1 cellular context compared by ENCODE assay signal in genomic region chr2:216021768-216022167, GRCh38.
A peak's percentile ranks its signal among the peaks of the same experiment; 100 is the strongest.
TF ChIP-seq lines count a peak whose summit lies in the region.

No MANE protein-coding gene starts in this region.

TF ChIP-seq in HepG2, 621 proteins besides CTCF, POLR2A, EP300 and RAD21 (continued from another document):
- TF ChIP-seq SOX13 (IDR thresholded peaks at IDR 0.05) (no peak), SOX13 (CRISPR knock-in tag; conservative IDR thresholded peaks at IDR 0.05 in 1 of 2, IDR thresholded peaks at IDR 0.05 in 1 of 2) (peak in 1 of 2 experiments; percentile 17; a peak in 1 of 4 replicates), TOE1 (CRISPR knock-in tag; IDR thresholded peaks at IDR 0.05) (no peak), TRIM22 (IDR thresholded peaks at IDR 0.05) (no peak), KLF9 (CRISPR knock-in tag; IDR thresholded peaks at IDR 0.05; ENCODE audit: low read depth) (no peak), HDAC1 (CRISPR knock-in tag; IDR thresholded peaks at IDR 0.05) (no peak), ZNF574 (CRISPR knock-in tag; IDR thresholded peaks at IDR 0.05) (no peak), FOXA1 (IDR thresholded peaks at IDR 0.05) (no peak), FOXA1 (CRISPR knock-in tag; IDR thresholded peaks at IDR 0.05) (peak; percentile 51; the same call in 1 of the 2 replicates), CSRNP1 (CRISPR knock-in tag; IDR thresholded peaks at IDR 0.05) (no peak), ZNF160 (CRISPR knock-in tag; IDR thresholded peaks at IDR 0.05) (no peak), ETS1 (CRISPR knock-in tag; IDR thresholded peaks at IDR 0.05) (no peak), NCOA1 (CRISPR knock-in tag; IDR thresholded peaks at IDR 0.05) (0 out of 2 replicates have a peak, but pooled peaks have one; percentile 29), ZNF782 (CRISPR knock-in tag; IDR thresholded peaks at IDR 0.05; ENCODE audit: borderline replicate concordance) (no peak), ZNF883 (CRISPR knock-in tag; IDR thresholded peaks at IDR 0.05; ENCODE audit: not compliant biosample characterization) (no peak), PRDM4 (CRISPR knock-in tag; IDR thresholded peaks at IDR 0.05; ENCODE audit: borderline replicate concordance) (no peak), SATB2 (CRISPR knock-in tag; IDR thresholded peaks at IDR 0.05) (no peak), ZBTB21 (CRISPR knock-in tag; IDR thresholded peaks at IDR 0.05) (no peak), BHLHE40 (IDR thresholded peaks at IDR 0.05; ENCODE audit: low read length) (peak; percentile 42; the same call in 1 of the 2 replicates), ARID5B (CRISPR knock-in tag; IDR thresholded peaks at IDR 0.05) (peak; percentile 12; the same call in 1 of the 2 replicates), ONECUT2 (CRISPR knock-in tag; IDR thresholded peaks at IDR 0.05) (no peak), MAX (IDR thresholded peaks at IDR 0.05) (no peak), TEAD2 (CRISPR knock-in tag; IDR thresholded peaks at IDR 0.05) (no peak), ZMYM2 (CRISPR knock-in tag; IDR thresholded peaks at IDR 0.05) (no peak), DBP (CRISPR knock-in tag; IDR thresholded peaks at IDR 0.05; ENCODE audit: not compliant biosample characterization) (no peak), TEAD3 (CRISPR knock-in tag; optimal IDR thresholded peaks at IDR 0.05; ENCODE audit: borderline replicate concordance) (peak; percentile 56), THAP7 (CRISPR knock-in tag; IDR thresholded peaks at IDR 0.05) (no peak)
